ENCODE assay signal across 1 cellular context in the genomic region with DNA sequence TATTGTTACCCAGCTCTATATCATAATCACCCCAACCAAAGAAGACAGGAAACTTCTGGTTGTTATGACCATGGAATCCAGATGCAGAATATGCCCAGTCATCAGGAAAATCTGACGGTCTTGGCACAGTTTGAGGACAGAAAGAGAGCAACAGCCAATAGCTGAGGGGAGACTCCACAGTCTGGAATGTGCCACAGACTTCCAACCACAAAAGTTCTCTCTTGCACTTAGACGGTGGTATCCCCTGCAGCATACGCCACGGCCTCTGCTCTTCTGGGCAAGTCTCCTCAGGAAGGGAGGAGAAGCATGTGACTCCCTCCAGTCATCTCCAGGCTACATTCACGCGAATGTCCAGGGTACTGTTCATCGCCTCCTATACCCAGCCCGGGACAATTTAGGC.
A peak's percentile ranks its signal among the peaks of the same experiment; 100 is the strongest.
TF ChIP-seq lines count a peak whose summit lies in the region.

No MANE protein-coding gene starts in this region.

TF ChIP-seq in K562, 482 proteins besides CTCF, POLR2A, EP300 and RAD21:
- TF ChIP-seq EZH2 (IDR thresholded peaks at IDR 0.05; ENCODE audit: borderline replicate concordance, low read depth, low read length) (no peak), MAFG (tag; conservative IDR thresholded peaks at IDR 0.05) (peak; percentile 29; the same call in 1 of the 2 replicates)
